In genomic region chr12:51424662-51425539, GRCh38 we compare ENCODE assay signal across 1 cellular context.
A peak's percentile ranks its signal among the peaks of the same experiment; 100 is the strongest.
TF ChIP-seq lines count a peak whose summit lies in the region.

Gene SLC4A8 (plus strand): TSS chr12:51424831. CDS start chr12:51424988, 157 bp downstream.

TF ChIP-seq in GM23338, 12 proteins besides CTCF, POLR2A, EP300 and RAD21 (continued from another document):
- TF ChIP-seq ZNF462 (CRISPR knock-in tag; IDR thresholded peaks at IDR 0.05) (no peak), JUNB (IDR thresholded peaks at IDR 0.05; ENCODE audit: unreplicated experiment) (no peak), EZH2 (IDR thresholded peaks at IDR 0.05; ENCODE audit: low read depth, unreplicated experiment) (no peak), CREB1 (CRISPR knock-in tag; IDR thresholded peaks at IDR 0.05; ENCODE audit: low read depth) (peak; percentile 31; the same call in 1 of the 2 replicates), ZNF331 (CRISPR knock-in tag; IDR thresholded peaks at IDR 0.05; ENCODE audit: low read depth) (no peak), ETS1 (IDR thresholded peaks at IDR 0.05) (no peak), NANOG (IDR thresholded peaks at IDR 0.05; ENCODE audit: borderline replicate concordance) (no peak), POLR2AphosphoS5 (IDR thresholded peaks at IDR 0.05; ENCODE audit: low read depth) (peak; percentile 75)
